9 cellular contexts compared by ENCODE assay signal in genomic region chr2:205188516-205189138, GRCh38.
DNase-seq lines count a peak whose midpoint lies in the region; ATAC-seq, FAIRE-seq and TF ChIP-seq lines count a peak whose summit lies in the region.
"Had no signal": no experiment of that assay in that cellular context is flagged by ENCODE, and none has a peak within 500 bp of the region (broad histone marks: within the 10 kb centered on the region; RNA-seq: fewer than 3 reads in every experiment).

No MANE protein-coding gene starts in this region.

- DNase-seq in BE2C (peak; percentile 56), NCI-H2171 (lab: John Stamatoyannopoulos, UW) (peak; percentile 95), fibroblast of lung (ENCODE audit: low read depth in 2 of 2) (peak; percentile 65 to 95), neural progenitor cell (ENCODE audit: low spot score) (peak; percentile 52), HTR-8/SVneo (ENCODE audit: insufficient read length, low spot score) (no peak), germinal center (ENCODE audit: low spot score) (no peak)
- no peak for DNase-seq in stimulated activated naive B cell treated with anti-CD40 and anti-IgM and Interleukin-4, amounts not matched to agents 10 μg/mL and 1 μg/mL and 100 μg/mL, for 72 hours
- DNase-seq: stimulated activated CD4-positive, alpha-beta T cell treated with anti-CD3 and anti-CD28 coated beads, Interleukin-12 subunit alpha, Interleukin-12 subunit beta, amount 100 ng/mL, for 4 hours had no signal

- H3K4me3 Mint-ChIP-seq in neural progenitor cell, result no peak overlapping the region
- H3K4me3 Mint-ChIP-seq in stimulated activated naive B cell treated with anti-CD40 and anti-IgM and Interleukin-4, amounts not matched to agents 10 μg/mL and 1 μg/mL and 100 μg/mL, for 72 hours, result no peak overlapping the region

- H2AFZ ChIP-seq in fibroblast of lung (ENCODE audit: low read length) (no peak overlapping the region), neural progenitor cell (replicated peaks) (peak overlapping the region; percentile 52)

- H3K27ac Mint-ChIP-seq in neural progenitor cell, result no peak overlapping the region
- no peak overlapping the region for H3K27ac Mint-ChIP-seq in stimulated activated naive B cell treated with anti-CD40 and anti-IgM and Interleukin-4, amounts not matched to agents 10 μg/mL and 1 μg/mL and 100 μg/mL, for 72 hours

- TF ChIP-seq CTCF in BE2C (IDR thresholded peaks at IDR 0.05; ENCODE audit: low read depth, low read length) (no peak), fibroblast of lung (conservative IDR thresholded peaks at IDR 0.05 in 1 of 2, IDR thresholded peaks at IDR 0.05 in 1 of 2; ENCODE audit: low read depth in 1 of 2, low read length in 2 of 2) (no peak), neural progenitor cell (IDR thresholded peaks at IDR 0.05) (no peak)

- peaks cover 3% of the 10 kb centered on the region for H3F3A ChIP-seq in neural progenitor cell (ENCODE audit: low read depth)

- H3K79me2 ChIP-seq in fibroblast of lung (ENCODE audit: control insufficient read depth, insufficient read depth, low read length) (no peaks in the 10 kb centered on the region), neural progenitor cell (ENCODE audit: low read depth) (no peaks in the 10 kb centered on the region)

- H3K9me3 Mint-ChIP-seq in neural progenitor cell, result no peaks in the 10 kb centered on the region
- H3K9me3 Mint-ChIP-seq in stimulated activated naive B cell treated with anti-CD40 and anti-IgM and Interleukin-4, amounts not matched to agents 10 μg/mL and 1 μg/mL and 100 μg/mL, for 72 hours, result no peaks in the 10 kb centered on the region

- H3K27me3 ChIP-seq in BE2C (no peaks in the 10 kb centered on the region), fibroblast of lung (ENCODE audit: control insufficient read depth, insufficient read depth, low read length) (no peaks in the 10 kb centered on the region), neural progenitor cell (no peaks in the 10 kb centered on the region)

- no peak for ATAC-seq in stimulated activated naive B cell treated with anti-CD40 and anti-IgM and Interleukin-4, amounts not matched to agents 10 μg/mL and 1 μg/mL and 100 μg/mL, for 72 hours (replicated peaks)
- no peak for ATAC-seq in HG03565 (IDR thresholded peaks at IDR 0.05; ENCODE audit: unreplicated experiment)

- H4K20me1 ChIP-seq in fibroblast of lung (ENCODE audit: control insufficient read depth, extremely low read depth, insufficient read depth, low read length), result no peaks in the 10 kb centered on the region
- H4K20me1 ChIP-seq in neural progenitor cell (ENCODE audit: low read depth), result no peaks in the 10 kb centered on the region

- no peaks in the 10 kb centered on the region for H3K9me3 ChIP-seq in BE2C
- no peaks in the 10 kb centered on the region for H3K9me3 ChIP-seq in fibroblast of lung (ENCODE audit: control insufficient read depth, insufficient read depth, low read depth, low read length)
- H3K9me3 ChIP-seq in neural progenitor cell (ENCODE audit: low read depth), result no peaks in the 10 kb centered on the region

- H3K4me3 ChIP-seq in BE2C (ENCODE audit: low read depth, low read length) (no peak overlapping the region), fibroblast of lung (replicated peaks in 1 of 4; ENCODE audit: control extremely low read depth in 1 of 4, insufficient read depth in 1 of 4, low read depth in 3 of 4, low read length in 4 of 4) (no peak overlapping the region), neural progenitor cell (no peak overlapping the region)

- no peak overlapping the region for H3K27ac ChIP-seq in fibroblast of lung (ENCODE audit: insufficient read depth, low read length)
- H3K27ac ChIP-seq in neural progenitor cell, result no peak overlapping the region

- H3K4me1 Mint-ChIP-seq in neural progenitor cell, result peaks cover 2% of the 10 kb centered on the region
- H3K4me1 Mint-ChIP-seq in stimulated activated naive B cell treated with anti-CD40 and anti-IgM and Interleukin-4, amounts not matched to agents 10 μg/mL and 1 μg/mL and 100 μg/mL, for 72 hours, result no peaks in the 10 kb centered on the region

- no peaks in the 10 kb centered on the region for H3K36me3 ChIP-seq in BE2C
- H3K36me3 ChIP-seq in fibroblast of lung (ENCODE audit: control insufficient read depth, insufficient read depth, low read length), result no peaks in the 10 kb centered on the region
- H3K36me3 ChIP-seq in neural progenitor cell, result no peaks in the 10 kb centered on the region

- H3K4me1 ChIP-seq in BE2C (peaks cover 16% of the 10 kb centered on the region), fibroblast of lung (ENCODE audit: control insufficient read depth, extremely low read depth, insufficient read depth, low read length) (no peaks in the 10 kb centered on the region), neural progenitor cell (peaks cover 11% of the 10 kb centered on the region)

- peak overlapping the region; percentile 17 for H3K4me2 ChIP-seq in fibroblast of lung (ENCODE audit: extremely low read depth, insufficient read depth, low read length)
- peak overlapping the region; percentile 54 for H3K4me2 ChIP-seq in neural progenitor cell

- no peaks in the 10 kb centered on the region for H3K36me3 Mint-ChIP-seq in neural progenitor cell
- no peaks in the 10 kb centered on the region for H3K36me3 Mint-ChIP-seq in stimulated activated naive B cell treated with anti-CD40 and anti-IgM and Interleukin-4, amounts not matched to agents 10 μg/mL and 1 μg/mL and 100 μg/mL, for 72 hours

- no peaks in the 10 kb centered on the region for H3K27me3 Mint-ChIP-seq in neural progenitor cell (ENCODE audit: insufficient read depth, low read depth)
- H3K27me3 Mint-ChIP-seq in stimulated activated naive B cell treated with anti-CD40 and anti-IgM and Interleukin-4, amounts not matched to agents 10 μg/mL and 1 μg/mL and 100 μg/mL, for 72 hours, result no peaks in the 10 kb centered on the region

- FAIRE-seq in HTR-8/SVneo (lab: Jason Lieb, UNC), result no peak

- H3K9ac ChIP-seq in fibroblast of lung (ENCODE audit: insufficient read depth, low read length) (no peak overlapping the region), neural progenitor cell (no peak overlapping the region)

Comparison
In these comparisons a context has a peak if more than half of its experiments do, and no peak if none do; other contexts are left out.
1. DNase-seq: peak in BE2C (single experiment), NCI-H2171 (single experiment), fibroblast of lung (2 of 2) and neural progenitor cell (single experiment); none in stimulated activated naive B cell treated with anti-CD40 and anti-IgM and Interleukin-4, amounts not matched to agents 10 μg/mL and 1 μg/mL and 100 μg/mL, for 72 hours (single experiment), HTR-8/SVneo (single experiment) and germinal center (single experiment).